Comparison of ENCODE assay signal across 8 cellular contexts in the genomic region with DNA sequence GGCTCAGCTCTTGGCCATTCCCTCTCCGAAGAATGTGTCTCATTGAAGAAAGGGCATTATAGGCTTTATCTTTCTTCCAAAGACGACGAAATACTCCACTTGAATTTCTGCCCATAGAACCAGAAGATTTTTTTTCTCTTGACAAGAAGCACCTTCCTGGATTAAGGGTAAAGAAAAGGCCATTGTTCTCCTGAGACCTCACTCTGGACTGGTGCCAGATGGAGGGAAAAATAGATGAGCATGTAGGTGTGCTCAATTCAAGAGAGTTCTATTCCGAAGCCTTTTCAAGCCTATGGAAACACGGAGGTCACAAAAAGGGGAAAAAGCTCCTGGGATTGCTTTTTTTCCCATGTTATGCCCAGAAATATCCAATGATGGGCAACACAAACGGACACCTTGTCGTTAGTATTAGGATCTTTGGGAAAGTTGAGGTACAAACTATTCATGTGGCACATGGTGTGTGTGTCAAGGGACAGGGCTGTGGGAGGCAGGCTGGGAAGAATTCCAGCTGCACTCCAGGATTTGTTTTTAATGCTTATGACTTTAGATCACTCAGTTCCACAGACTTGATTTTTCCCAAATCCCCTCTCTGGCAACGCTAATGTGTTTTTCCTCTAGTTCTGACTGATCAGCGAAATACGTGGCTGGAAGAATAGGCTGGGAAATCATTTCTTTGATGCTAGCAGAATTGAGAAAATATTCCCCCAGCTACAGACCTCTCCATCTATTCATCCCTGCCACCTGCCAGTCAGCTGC.
DNase-seq lines count a peak whose midpoint lies in the region; ATAC-seq and TF ChIP-seq lines count a peak whose summit lies in the region.

No MANE protein-coding gene starts in this region.

- POLR2A ChIA-PET in GM10248 (lab: Yijun Ruan, JAX) = no interaction called here

- in situ Hi-C loops in HAP-1 (cut with MboI; ENCODE audit: low sequenced_read_pairs) = no loop called here

- no peaks in the 10 kb centered on the region for H3K27me3 ChIP-seq in HAP-1 (ENCODE audit: low read depth)

- peak; percentile 16 to 43 for DNase-seq in HAP-1 (ENCODE audit: low spot score in 2 of 2)
- peak; percentile 88 for DNase-seq in NCI-H345 (lab: John Stamatoyannopoulos, UW)
- peak; percentile 15 for DNase-seq in dedifferentiated amniotic fluid mesenchymal stem cell (ENCODE audit: extremely low spot score)
- peak; percentile 68 for DNase-seq in retinal pigment epithelial cell (ENCODE audit: low read depth)
- DNase-seq in GM10248 (ENCODE audit: extremely low spot score) = no peak
- no peak for DNase-seq in iPS-NIHi7 (ENCODE audit: extremely low spot score)
- no peak for DNase-seq in epidermal melanocyte (ENCODE audit: insufficient read length, low spot score)

- H3K36me3 ChIP-seq in HAP-1 (replicated peaks) = no peaks in the 10 kb centered on the region

- no peaks in the 10 kb centered on the region for H3K9me3 ChIP-seq in HAP-1

- H3K4me3 ChIP-seq in HAP-1 = no peak overlapping the region
- no peak overlapping the region for H3K4me3 ChIP-seq in retinal pigment epithelial cell (ENCODE audit: low read length)

- TF ChIP-seq CTCF in retinal pigment epithelial cell (conservative IDR thresholded peaks at IDR 0.05; ENCODE audit: low read depth, low read length) = no peak
- TF ChIP-seq CTCF in GM10248 (IDR thresholded peaks at IDR 0.05; ENCODE audit: control extremely low read depth, extremely low read depth, low read depth, missing control alignments) = no peak

- no peak for ATAC-seq in HG03460 (IDR thresholded peaks at IDR 0.05; ENCODE audit: unreplicated experiment)

- CTCF ChIA-PET in GM10248 (lab: Yijun Ruan, JAX) = interaction anchor here (1.0 to 1.4 kb wide), 2 partner anchors 12 to 28 kb away, joined by 3 to 4 read pairs; no protein-coding TSS in a partner anchor

- peaks cover 7% of the 10 kb centered on the region for H3K4me1 ChIP-seq in HAP-1

Comparison
In these comparisons a context has a peak if more than half of its experiments do, and no peak if none do; other contexts are left out.
1. DNase-seq: peak in HAP-1 (2 of 2), NCI-H345 (single experiment), dedifferentiated amniotic fluid mesenchymal stem cell (single experiment) and retinal pigment epithelial cell (single experiment); none in GM10248 (single experiment), iPS-NIHi7 (single experiment) and epidermal melanocyte (single experiment).